24 cellular contexts compared by ENCODE assay signal in genomic region chr6:114042267-114043075, GRCh38.
A peak's percentile ranks its signal among the peaks of the same experiment; 100 is the strongest.
DNase-seq lines count a peak whose midpoint lies in the region; ATAC-seq and TF ChIP-seq lines count a peak whose summit lies in the region.
"Had no signal": no experiment of that assay in that cellular context is flagged by ENCODE, and none has a peak within 500 bp of the region (broad histone marks: within the 10 kb centered on the region; RNA-seq: fewer than 3 reads in every experiment).

No MANE protein-coding gene starts in this region.

- DNase-seq in AG10803 (ENCODE audit: low read depth) (peak; percentile 10), M059J (ENCODE audit: low read depth) (peak; percentile 43), dermis microvascular lymphatic vessel endothelial cell (ENCODE audit: low read depth in 2 of 2) (peak; percentile 36 to 55), NCI-H2196 (lab: John Stamatoyannopoulos, UW; ENCODE audit: unreplicated experiment) (no peak), H4 (ENCODE audit: low spot score) (no peak)
- DNase-seq in activated naive CD4-positive, alpha-beta T cell treated with anti-CD3 and anti-CD28 coated beads, Interleukin-2, amount 10 ng/mL, durations not matched to agents 7 days and 5 days: no peak
- DNase-seq: activated naive CD4-positive, alpha-beta T cell; activated T-cell treated with anti-CD3 and anti-CD28 coated beads, Interleukin-2, amount 50 U/mL, for 1 hour; amygdala; C1 segment of cervical spinal cord; kidney; MV-4-11; NCI-H2171 treated with DMSO at 0.1 percent for 48 hours; NCI-H748 treated with DMSO at 0.1 percent for 48 hours; PC-3; psoas muscle; SHP77 treated with DMSO at 0.1 percent for 48 hours had no signal

- H3K4me3 ChIP-seq in AG10803 (ENCODE audit: low read length): no peak overlapping the region
- H3K4me3 ChIP-seq: gastroesophageal sphincter, lung, psoas muscle, suprapubic skin had no signal

- H3K36me3 Mint-ChIP-seq in activated naive CD4-positive, alpha-beta T cell treated with anti-CD3 and anti-CD28 coated beads, Interleukin-2, amount 10 ng/mL, durations not matched to agents 7 days and 5 days: no peaks in the 10 kb centered on the region

- TF ChIP-seq CTCF in AG10803 (conservative IDR thresholded peaks at IDR 0.05; ENCODE audit: low read length): no peak

- no peak overlapping the region for H3K4me3 Mint-ChIP-seq in activated naive CD4-positive, alpha-beta T cell treated with anti-CD3 and anti-CD28 coated beads, Interleukin-2, amount 10 ng/mL, durations not matched to agents 7 days and 5 days
- H3K4me3 Mint-ChIP-seq: central memory CD8-positive, alpha-beta T cell had no signal

- H3K27ac Mint-ChIP-seq in activated naive CD4-positive, alpha-beta T cell treated with anti-CD3 and anti-CD28 coated beads, Interleukin-2, amount 10 ng/mL, durations not matched to agents 7 days and 5 days: no peak overlapping the region

- no peaks in the 10 kb centered on the region for H3K4me1 Mint-ChIP-seq in activated naive CD4-positive, alpha-beta T cell treated with anti-CD3 and anti-CD28 coated beads, Interleukin-2, amount 10 ng/mL, durations not matched to agents 7 days and 5 days
- H3K4me1 Mint-ChIP-seq: central memory CD8-positive, alpha-beta T cell had no signal

- peaks cover 5% of the 10 kb centered on the region for H3K27me3 Mint-ChIP-seq in activated naive CD4-positive, alpha-beta T cell treated with anti-CD3 and anti-CD28 coated beads, Interleukin-2, amount 10 ng/mL, durations not matched to agents 7 days and 5 days
- H3K27me3 Mint-ChIP-seq: central memory CD8-positive, alpha-beta T cell had no signal

- peak; percentile 44 for ATAC-seq in GM21390 (IDR thresholded peaks at IDR 0.05; ENCODE audit: unreplicated experiment)
- no peak for ATAC-seq in HG03469 (IDR thresholded peaks at IDR 0.05; ENCODE audit: unreplicated experiment)
- ATAC-seq: activated CD4-positive, CD25-positive, alpha-beta regulatory T cell treated with anti-CD3 and anti-CD28 coated beads, Interleukin-2, amount 50 U/mL, for 24 hours; gastroesophageal sphincter; PC-3; psoas muscle had no signal

- no peaks in the 10 kb centered on the region for H3K9me3 Mint-ChIP-seq in activated naive CD4-positive, alpha-beta T cell treated with anti-CD3 and anti-CD28 coated beads, Interleukin-2, amount 10 ng/mL, durations not matched to agents 7 days and 5 days
- H3K9me3 Mint-ChIP-seq: central memory CD8-positive, alpha-beta T cell had no signal

- CTCF ChIA-PET in activated naive CD4-positive, alpha-beta T cell treated with anti-CD3 and anti-CD28 coated beads, Interleukin-2, amount 10 ng/mL, durations not matched to agents 7 days and 5 days (lab: Charles Lee): interaction anchor here (1.0 kb wide), 1 partner anchor 67 kb away, joined by 3 read pairs; no protein-coding TSS in a partner anchor

Comparison
In these comparisons a context has a peak if more than half of its experiments do, and no peak if none do; other contexts are left out.
1. DNase-seq: peak in AG10803 (single experiment), M059J (single experiment) and dermis microvascular lymphatic vessel endothelial cell (2 of 2); none in activated naive CD4-positive, alpha-beta T cell treated with anti-CD3 and anti-CD28 coated beads, Interleukin-2, amount 10 ng/mL, durations not matched to agents 7 days and 5 days (single experiment), NCI-H2196 (single experiment) and H4 (single experiment).